8 cellular contexts compared by ENCODE assay signal in genomic region chr3:177597325-177598109, GRCh38.
DNase-seq lines count a peak whose midpoint lies in the region; ATAC-seq, FAIRE-seq and TF ChIP-seq lines count a peak whose summit lies in the region.

No MANE protein-coding gene starts in this region.

- ATAC-seq in GM21515 (IDR thresholded peaks at IDR 0.05; ENCODE audit: unreplicated experiment) (peak; percentile 75), RWPE2 (ENCODE audit: low read depth) (peak; percentile 51)

- no peak overlapping the region for H3K9ac ChIP-seq in liver (ENCODE audit: low read depth in 1 of 2, low read length in 2 of 2)

- H3K27ac ChIP-seq in RWPE2 (ENCODE audit: poor library complexity, severe bottlenecking) (peak overlapping the region; percentile 97), caudate nucleus (ENCODE audit: low read depth, low read length) (peak overlapping the region; percentile 31), liver (ENCODE audit: low read depth in 1 of 2, low read length in 2 of 2) (peak overlapping the region; percentile 50 to 75), substantia nigra (ENCODE audit: low read depth, low read length, poor library complexity, severe bottlenecking) (peak overlapping the region; percentile 37)

- peaks cover 76% of the 10 kb centered on the region for H3K4me1 ChIP-seq in RWPE2 (ENCODE audit: insufficient read depth, poor library complexity, severe bottlenecking)
- peaks cover 4 to 22% (median 20%) of the 10 kb centered on the region in 4 donors for H3K4me1 ChIP-seq in liver (ENCODE audit: control insufficient read depth in 4 of 4, insufficient read depth in 4 of 4, low read length in 3 of 4)

- TF ChIP-seq CTCF in RWPE2 (IDR thresholded peaks at IDR 0.05; ENCODE audit: poor library complexity, severe bottlenecking): no peak
- no peak for TF ChIP-seq CTCF in liver (IDR thresholded peaks at IDR 0.05; ENCODE audit: low read depth, low read length, missing input control)

- FAIRE-seq in HTR-8/SVneo (lab: Jason Lieb, UNC): no peak

- no peaks in the 10 kb centered on the region for H3K9me3 ChIP-seq in RWPE2 (ENCODE audit: severe bottlenecking)
- H3K9me3 ChIP-seq in liver (ENCODE audit: control insufficient read depth in 4 of 4, low read length in 3 of 4): no peaks in the 10 kb centered on the region

- DNase-seq in EH (ENCODE audit: low read depth) (peak; percentile 91), KG1 (lab: John Stamatoyannopoulos, UW) (peak; percentile 51), RWPE2 (ENCODE audit: low spot score) (no peak), caudate nucleus (lab: John Stamatoyannopoulos, UW) (peak in 21 of 61 donors; percentile 3 to 59 (median 24)), substantia nigra (lab: John Stamatoyannopoulos, UW) (peak in 26 of 49 donors; percentile 6 to 70 (median 26)), HTR-8/SVneo (ENCODE audit: insufficient read length, low spot score) (no peak)

- WGBS in liver: 16% methylated on average over 10 of the region's 10 CpGs

- TF ChIP-seq RAD21 in liver (IDR thresholded peaks at IDR 0.05): peak; percentile 51

- H3K4me3 ChIP-seq in RWPE2 (ENCODE audit: severe bottlenecking) (no peak overlapping the region), liver (ENCODE audit: low read depth in 1 of 3, low read length in 3 of 3) (no peak overlapping the region)

- H3K36me3 ChIP-seq in RWPE2 (ENCODE audit: low read depth) (no peaks in the 10 kb centered on the region), liver (ENCODE audit: control insufficient read depth in 4 of 4, insufficient read depth in 3 of 4, low read depth in 1 of 4, low read length in 3 of 4) (no peaks in the 10 kb centered on the region)

- H3K27me3 ChIP-seq in RWPE2 (ENCODE audit: insufficient read depth, poor library complexity, severe bottlenecking): no peaks in the 10 kb centered on the region
- H3K27me3 ChIP-seq in liver (ENCODE audit: control insufficient read depth in 4 of 4, insufficient read depth in 4 of 4, low read length in 3 of 4): no peaks in the 10 kb centered on the region

TF ChIP-seq in liver, 16 proteins besides CTCF, POLR2A, EP300 and RAD21:
- peak in 1 of 2 donors; percentile 57 for TF ChIP-seq JUND (IDR thresholded peaks at IDR 0.05)
- TF ChIP-seq YY1 (IDR thresholded peaks at IDR 0.05): peak; percentile 76
- TF ChIP-seq FOXA1 (IDR thresholded peaks at IDR 0.05): no peak
- TF ChIP-seq, protein P1, sequence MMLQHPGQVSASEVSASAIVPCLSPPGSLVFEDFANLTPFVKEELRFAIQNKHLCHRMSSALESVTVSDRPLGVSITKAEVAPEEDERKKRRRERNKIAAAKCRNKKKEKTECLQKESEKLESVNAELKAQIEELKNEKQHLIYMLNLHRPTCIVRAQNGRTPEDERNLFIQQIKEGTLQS (IDR thresholded peaks at IDR 0.05): peak; percentile 48
- TF ChIP-seq RXRA (IDR thresholded peaks at IDR 0.05): peak; percentile 43 to 56
- TF ChIP-seq NR2F2 (IDR thresholded peaks at IDR 0.05): peak; percentile 72
- TF ChIP-seq GABPA (IDR thresholded peaks at IDR 0.05 in 1 of 2, conservative IDR thresholded peaks at IDR 0.05 in 1 of 2): peak; percentile 6 to 48
- TF ChIP-seq, protein P2, sequence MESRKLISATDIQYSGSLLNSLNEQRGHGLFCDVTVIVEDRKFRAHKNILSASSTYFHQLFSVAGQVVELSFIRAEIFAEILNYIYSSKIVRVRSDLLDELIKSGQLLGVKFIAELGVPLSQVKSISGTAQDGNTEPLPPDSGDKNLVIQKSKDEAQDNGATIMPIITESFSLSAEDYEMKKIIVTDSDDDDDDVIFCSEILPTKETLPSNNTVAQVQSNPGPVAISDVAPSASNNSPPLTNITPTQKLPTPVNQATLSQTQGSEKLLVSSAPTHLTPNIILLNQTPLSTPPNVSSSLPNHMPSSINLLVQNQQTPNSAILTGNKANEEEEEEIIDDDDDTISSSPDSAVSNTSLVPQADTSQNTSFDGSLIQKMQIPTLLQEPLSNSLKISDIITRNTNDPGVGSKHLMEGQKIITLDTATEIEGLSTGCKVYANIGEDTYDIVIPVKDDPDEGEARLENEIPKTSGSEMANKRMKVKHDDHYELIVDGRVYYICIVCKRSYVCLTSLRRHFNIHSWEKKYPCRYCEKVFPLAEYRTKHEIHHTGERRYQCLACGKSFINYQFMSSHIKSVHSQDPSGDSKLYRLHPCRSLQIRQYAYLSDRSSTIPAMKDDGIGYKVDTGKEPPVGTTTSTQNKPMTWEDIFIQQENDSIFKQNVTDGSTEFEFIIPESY (IDR thresholded peaks at IDR 0.05): no peak
- peak; percentile 67 for TF ChIP-seq SP1 (IDR thresholded peaks at IDR 0.05)
- TF ChIP-seq FOXA2 (IDR thresholded peaks at IDR 0.05): no peak
- TF ChIP-seq, protein P3, sequence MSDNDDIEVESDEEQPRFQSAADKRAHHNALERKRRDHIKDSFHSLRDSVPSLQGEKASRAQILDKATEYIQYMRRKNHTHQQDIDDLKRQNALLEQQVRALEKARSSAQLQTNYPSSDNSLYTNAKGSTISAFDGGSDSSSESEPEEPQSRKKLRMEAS (IDR thresholded peaks at IDR 0.05): peak; percentile 62
- no peak for TF ChIP-seq TAF1 (conservative IDR thresholded peaks at IDR 0.05)
- TF ChIP-seq EGR1 (IDR thresholded peaks at IDR 0.05; ENCODE audit: low read depth in 2 of 2): no peak
- no peak for TF ChIP-seq HNF4G (IDR thresholded peaks at IDR 0.05)
- TF ChIP-seq, protein P4, sequence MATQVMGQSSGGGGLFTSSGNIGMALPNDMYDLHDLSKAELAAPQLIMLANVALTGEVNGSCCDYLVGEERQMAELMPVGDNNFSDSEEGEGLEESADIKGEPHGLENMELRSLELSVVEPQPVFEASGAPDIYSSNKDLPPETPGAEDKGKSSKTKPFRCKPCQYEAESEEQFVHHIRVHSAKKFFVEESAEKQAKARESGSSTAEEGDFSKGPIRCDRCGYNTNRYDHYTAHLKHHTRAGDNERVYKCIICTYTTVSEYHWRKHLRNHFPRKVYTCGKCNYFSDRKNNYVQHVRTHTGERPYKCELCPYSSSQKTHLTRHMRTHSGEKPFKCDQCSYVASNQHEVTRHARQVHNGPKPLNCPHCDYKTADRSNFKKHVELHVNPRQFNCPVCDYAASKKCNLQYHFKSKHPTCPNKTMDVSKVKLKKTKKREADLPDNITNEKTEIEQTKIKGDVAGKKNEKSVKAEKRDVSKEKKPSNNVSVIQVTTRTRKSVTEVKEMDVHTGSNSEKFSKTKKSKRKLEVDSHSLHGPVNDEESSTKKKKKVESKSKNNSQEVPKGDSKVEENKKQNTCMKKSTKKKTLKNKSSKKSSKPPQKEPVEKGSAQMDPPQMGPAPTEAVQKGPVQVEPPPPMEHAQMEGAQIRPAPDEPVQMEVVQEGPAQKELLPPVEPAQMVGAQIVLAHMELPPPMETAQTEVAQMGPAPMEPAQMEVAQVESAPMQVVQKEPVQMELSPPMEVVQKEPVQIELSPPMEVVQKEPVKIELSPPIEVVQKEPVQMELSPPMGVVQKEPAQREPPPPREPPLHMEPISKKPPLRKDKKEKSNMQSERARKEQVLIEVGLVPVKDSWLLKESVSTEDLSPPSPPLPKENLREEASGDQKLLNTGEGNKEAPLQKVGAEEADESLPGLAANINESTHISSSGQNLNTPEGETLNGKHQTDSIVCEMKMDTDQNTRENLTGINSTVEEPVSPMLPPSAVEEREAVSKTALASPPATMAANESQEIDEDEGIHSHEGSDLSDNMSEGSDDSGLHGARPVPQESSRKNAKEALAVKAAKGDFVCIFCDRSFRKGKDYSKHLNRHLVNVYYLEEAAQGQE (IDR thresholded peaks at IDR 0.05): peak; percentile 47
- peak; percentile 58 to 70 for TF ChIP-seq HNF4A (conservative IDR thresholded peaks at IDR 0.05)

Comparison
In these comparisons a context has a peak if more than half of its experiments do, and no peak if none do; other contexts are left out.
1. DNase-seq: peak in EH (single experiment), KG1 (single experiment) and substantia nigra (26 of 49); none in RWPE2 (single experiment) and HTR-8/SVneo (single experiment).
2. H3K27ac ChIP-seq: peak in every context shown above with its lines; median percentile 97 in RWPE2; 62 in liver; 37 in substantia nigra; 31 in caudate nucleus.